22 cellular contexts compared by ENCODE assay signal in the genomic region with DNA sequence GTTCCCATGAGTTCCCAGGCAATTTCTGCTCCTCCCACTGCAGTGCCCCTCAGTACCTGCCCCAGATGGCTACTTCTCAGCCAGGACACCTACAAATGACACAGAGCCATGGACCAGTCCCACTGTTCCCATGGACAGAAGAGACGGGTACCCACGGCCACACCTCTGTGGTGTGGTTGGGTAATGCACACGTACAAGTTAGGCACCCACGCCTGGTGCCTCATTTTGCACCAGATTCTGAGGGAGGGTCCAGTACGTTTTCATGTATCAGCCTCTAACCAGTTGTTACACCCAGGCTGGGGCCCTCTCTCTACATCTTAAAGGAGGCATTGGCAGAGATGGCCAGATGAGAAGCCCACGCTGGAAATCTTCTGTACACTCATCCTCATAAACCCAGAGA.
A peak's percentile ranks its signal among the peaks of the same experiment; 100 is the strongest.
DNase-seq lines count a peak whose midpoint lies in the region; ATAC-seq and TF ChIP-seq lines count a peak whose summit lies in the region.
"Had no signal": no experiment of that assay in that cellular context is flagged by ENCODE, and none has a peak within 500 bp of the region (broad histone marks: within the 10 kb centered on the region; RNA-seq: fewer than 3 reads in every experiment).

No MANE protein-coding gene starts in this region.

- no peaks in the 10 kb centered on the region for H3K9me3 Mint-ChIP-seq in activated CD4-positive, alpha-beta memory T cell treated with anti-CD3 and anti-CD28 coated beads, Interleukin-2, amount 10 ng/mL, durations not matched to agents 7 days and 5 days
- no peaks in the 10 kb centered on the region for H3K9me3 Mint-ChIP-seq in activated CD4-positive, alpha-beta memory T cell treated with anti-CD3 and anti-CD28 coated beads for 36 hours
- no peaks in the 10 kb centered on the region for H3K9me3 Mint-ChIP-seq in H9
- H3K9me3 Mint-ChIP-seq: CD4-positive, alpha-beta T cell had no signal

- H4K91ac ChIP-seq in H9 (ENCODE audit: insufficient read length, low read depth, low read length): no peak overlapping the region

- H3K27ac ChIP-seq in H9 (ENCODE audit: insufficient read length, low read depth, low read length): no peak overlapping the region
- H3K27ac ChIP-seq in spleen: no peak overlapping the region
- H3K27ac ChIP-seq: 22Rv1, BLaER1 had no signal

- no peak overlapping the region for H3K23ac ChIP-seq in H9 (ENCODE audit: insufficient read length, low read depth, low read length)

- no peak overlapping the region for H3K14ac ChIP-seq in H9 (ENCODE audit: insufficient read depth, low read length)

- POLR2A ChIA-PET in activated CD4-positive, alpha-beta memory T cell treated with anti-CD3 and anti-CD28 coated beads, Interleukin-2, amount 10 ng/mL, durations not matched to agents 7 days and 5 days (lab: Charles Lee): no interaction called here
- POLR2A ChIA-PET in activated CD4-positive, alpha-beta memory T cell treated with anti-CD3 and anti-CD28 coated beads for 36 hours (lab: Charles Lee): no interaction called here

- H3K4me1 ChIP-seq in H9 (ENCODE audit: insufficient read depth, low read length) (no peaks in the 10 kb centered on the region), spleen (no peaks in the 10 kb centered on the region)

- H2BK5ac ChIP-seq in H9 (ENCODE audit: insufficient read length, low read length): no peak overlapping the region

- H2BK120ac ChIP-seq in H9 (ENCODE audit: low read depth, low read length, poor library complexity, severe bottlenecking): no peak overlapping the region

- no peak overlapping the region for H3K9ac ChIP-seq in H9 (ENCODE audit: extremely low read depth, insufficient read length, low read length)
- H3K9ac ChIP-seq: BLaER1 had no signal

- no peak overlapping the region for H3K4me2 ChIP-seq in H9 (ENCODE audit: insufficient read depth, insufficient read length, low read length)
- H3K4me2 ChIP-seq: BLaER1 had no signal

- H3K56ac ChIP-seq in H9 (ENCODE audit: insufficient read length, low read depth, low read length): no peak overlapping the region

- H3K36me3 ChIP-seq in spleen: no peaks in the 10 kb centered on the region
- H3K36me3 ChIP-seq: BLaER1 had no signal

- no peaks in the 10 kb centered on the region for H3K4me1 Mint-ChIP-seq in activated CD4-positive, alpha-beta memory T cell treated with anti-CD3 and anti-CD28 coated beads, Interleukin-2, amount 10 ng/mL, durations not matched to agents 7 days and 5 days
- H3K4me1 Mint-ChIP-seq in activated CD4-positive, alpha-beta memory T cell treated with anti-CD3 and anti-CD28 coated beads for 36 hours (ENCODE audit: low read depth): no peaks in the 10 kb centered on the region
- peaks cover 11% of the 10 kb centered on the region in 2 experiments for H3K4me1 Mint-ChIP-seq in H9

- no peak overlapping the region for H3K4me3 Mint-ChIP-seq in activated CD4-positive, alpha-beta memory T cell treated with anti-CD3 and anti-CD28 coated beads, Interleukin-2, amount 10 ng/mL, durations not matched to agents 7 days and 5 days
- no peak overlapping the region for H3K4me3 Mint-ChIP-seq in activated CD4-positive, alpha-beta memory T cell treated with anti-CD3 and anti-CD28 coated beads for 36 hours
- H3K4me3 Mint-ChIP-seq in H9: no peak overlapping the region; a peak in 1 of 5 replicates
- H3K4me3 Mint-ChIP-seq: CD4-positive, alpha-beta T cell had no signal

- no peaks in the 10 kb centered on the region for H3K79me1 ChIP-seq in H9 (ENCODE audit: insufficient read depth, low read depth, low read length, poor library complexity, severe bottlenecking)

- H3K27me3 Mint-ChIP-seq in activated CD4-positive, alpha-beta memory T cell treated with anti-CD3 and anti-CD28 coated beads, Interleukin-2, amount 10 ng/mL, durations not matched to agents 7 days and 5 days: peaks cover 4% of the 10 kb centered on the region
- peaks cover 8% of the 10 kb centered on the region for H3K27me3 Mint-ChIP-seq in activated CD4-positive, alpha-beta memory T cell treated with anti-CD3 and anti-CD28 coated beads for 36 hours
- H3K27me3 Mint-ChIP-seq in H9 (ENCODE audit: low read depth): peaks cover 59% of the 10 kb centered on the region

- H2BK12ac ChIP-seq in H9 (ENCODE audit: insufficient read length, low read depth, low read length): no peak overlapping the region

- no peaks in the 10 kb centered on the region for H3K23me2 ChIP-seq in H9 (ENCODE audit: insufficient read length, low read depth, low read length, poor library complexity, severe bottlenecking)

- no peak overlapping the region for H3K27ac Mint-ChIP-seq in activated CD4-positive, alpha-beta memory T cell treated with anti-CD3 and anti-CD28 coated beads, Interleukin-2, amount 10 ng/mL, durations not matched to agents 7 days and 5 days
- H3K27ac Mint-ChIP-seq in activated CD4-positive, alpha-beta memory T cell treated with anti-CD3 and anti-CD28 coated beads for 36 hours: no peak overlapping the region
- H3K27ac Mint-ChIP-seq in H9: peak overlapping the region in 1 of 3 experiments; percentile 36; a peak in 1 of 7 replicates
- H3K27ac Mint-ChIP-seq: CD4-positive, alpha-beta T cell had no signal

- no peak overlapping the region for H3K18ac ChIP-seq in H9 (ENCODE audit: insufficient read length, low read depth, low read length)

- TF ChIP-seq CTCF in H9 (conservative IDR thresholded peaks at IDR 0.05): no peak
- no peak for TF ChIP-seq CTCF in spleen (IDR thresholded peaks at IDR 0.05 in 8 of 11, conservative IDR thresholded peaks at IDR 0.05 in 3 of 11)

- no peaks in the 10 kb centered on the region for H3K79me2 ChIP-seq in H9 (ENCODE audit: insufficient read depth, low read length)

- intact Hi-C loops in activated CD4-positive, alpha-beta memory T cell treated with anti-CD3 and anti-CD28 coated beads for 36 hours (cut with micrococcal nuclease): no loop called here
- intact Hi-C loops in spleen (cut with DNase I; ENCODE audit: low total_unique reads) (no loop called here), posterior vena cava (cut with DNase I) (no loop called here)

- no peak overlapping the region for H2AFZ ChIP-seq in H9 (ENCODE audit: low read length)

- no CpG with 5 or more reads among the region's 6 CpGs for WGBS in H9 (ENCODE audit: extremely low coverage, insufficient read length, low lambda C conversion rate)
- 79 to 91% (median 83%) methylated on average over 5 to 6 of the region's 6 CpGs for WGBS in spleen, 5 donors

- no peak overlapping the region for H2AK5ac ChIP-seq in H9 (ENCODE audit: insufficient read length, low read length)

- H3K27me3 ChIP-seq in H9 (ENCODE audit: insufficient read depth, low read length) (no peaks in the 10 kb centered on the region), spleen (replicated peaks in 1 of 7) (peaks cover 0 to 59% (median 0%) of the 10 kb centered on the region in 7 donors)
- H3K27me3 ChIP-seq: BLaER1 had no signal

- H2BK20ac ChIP-seq in H9 (ENCODE audit: low read depth, low read length, poor library complexity, severe bottlenecking): no peak overlapping the region

- CTCF ChIA-PET in activated CD4-positive, alpha-beta memory T cell treated with anti-CD3 and anti-CD28 coated beads, Interleukin-2, amount 10 ng/mL, durations not matched to agents 7 days and 5 days (lab: Charles Lee): no interaction called here
- CTCF ChIA-PET in activated CD4-positive, alpha-beta memory T cell treated with anti-CD3 and anti-CD28 coated beads for 36 hours (lab: Charles Lee): no interaction called here

- TF ChIP-seq POLR2A in spleen (IDR thresholded peaks at IDR 0.05): no peak

- no peak overlapping the region for H4K8ac ChIP-seq in H9 (replicated peaks; ENCODE audit: insufficient read length, low read depth, low read length)

- H3T11ph ChIP-seq in H9 (ENCODE audit: low read length): no peak overlapping the region

- H3K9me3 ChIP-seq in H9 (ENCODE audit: control insufficient read depth, low read depth, low read length): no peaks in the 10 kb centered on the region
- H3K9me3 ChIP-seq in spleen: no peaks in the 10 kb centered on the region
- H3K9me3 ChIP-seq: BLaER1 had no signal

- H2BK15ac ChIP-seq in H9 (ENCODE audit: low read depth, low read length): no peak overlapping the region

- H3K4ac ChIP-seq in H9 (ENCODE audit: low read depth, low read length): no peak overlapping the region

- DNase-seq in activated CD4-positive, alpha-beta memory T cell treated with anti-CD3 and anti-CD28 coated beads, Interleukin-2, amount 10 ng/mL, durations not matched to agents 7 days and 5 days: peak; percentile 9
- no peak for DNase-seq in activated CD4-positive, alpha-beta memory T cell treated with anti-CD3 and anti-CD28 coated beads for 36 hours
- peak; percentile 10 for DNase-seq in H9
- DNase-seq in islet precursor cell: peak; percentile 21
- DNase-seq in spleen: peak; percentile 47
- DNase-seq in posterior vena cava (ENCODE audit: low spot score): no peak
- DNase-seq in activated T-cell treated with anti-CD3 and anti-CD28 coated beads for 4 hours: no peak
- DNase-seq: ACHN; CD4-positive, alpha-beta T cell; COR-L47; DMS 273 treated with DMSO at 0.1 percent for 48 hours; DMS79 treated with DMSO at 0.1 percent for 48 hours; HCEC 1CT; Kasumi-1; NCI-H1694; NCI-H2081 treated with DMSO at 0.1 percent for 48 hours; NCI-H446; NCI-H526 had no signal

- no peak for ATAC-seq in HG02870 (IDR thresholded peaks at IDR 0.05; ENCODE audit: unreplicated experiment)
- ATAC-seq: Right ventricle myocardium inferior had no signal

- H3K36me3 Mint-ChIP-seq in activated CD4-positive, alpha-beta memory T cell treated with anti-CD3 and anti-CD28 coated beads, Interleukin-2, amount 10 ng/mL, durations not matched to agents 7 days and 5 days (ENCODE audit: low read depth): no peaks in the 10 kb centered on the region
- no peaks in the 10 kb centered on the region for H3K36me3 Mint-ChIP-seq in activated CD4-positive, alpha-beta memory T cell treated with anti-CD3 and anti-CD28 coated beads for 36 hours
- no peaks in the 10 kb centered on the region for H3K36me3 Mint-ChIP-seq in H9 (ENCODE audit: insufficient read depth in 1 of 3, low read depth in 3 of 3)

- no peak overlapping the region for H3K4me3 ChIP-seq in spleen
- H3K4me3 ChIP-seq: BLaER1 had no signal

- H4K20me1 ChIP-seq in H9 (ENCODE audit: control insufficient read depth, insufficient read depth, insufficient read length): no peaks in the 10 kb centered on the region
- H4K20me1 ChIP-seq: BLaER1 had no signal

- no peak overlapping the region for H4K5ac ChIP-seq in H9 (ENCODE audit: insufficient read length, low read depth, low read length)

Comparison
In these comparisons a context has a peak if more than half of its experiments do, and no peak if none do; other contexts are left out.
1. DNase-seq: peak in activated CD4-positive, alpha-beta memory T cell treated with anti-CD3 and anti-CD28 coated beads, Interleukin-2, amount 10 ng/mL, durations not matched to agents 7 days and 5 days (single experiment), H9 (single experiment), islet precursor cell (single experiment) and spleen (single experiment); none in activated CD4-positive, alpha-beta memory T cell treated with anti-CD3 and anti-CD28 coated beads for 36 hours (single experiment), posterior vena cava (single experiment) and activated T-cell treated with anti-CD3 and anti-CD28 coated beads for 4 hours (single experiment).